Comparison of ENCODE assay signal across 11 cellular contexts in genomic region chr4:108155373-108155772, GRCh38. TPM values are rescaled to one million over a fixed set of nuclear protein-coding genes. Genes with fewer than 3 reads are reported as not detected.
DNase-seq lines count a peak whose midpoint lies in the region; ATAC-seq and TF ChIP-seq lines count a peak whose summit lies in the region.
"Had no signal": no experiment of that assay in that cellular context is flagged by ENCODE, and none has a peak within 500 bp of the region (broad histone marks: within the 10 kb centered on the region; RNA-seq: fewer than 3 reads in every experiment).

No MANE protein-coding gene starts in this region.

- peaks cover 9% of the 10 kb centered on the region for H3K36me3 ChIP-seq in CD4-positive, alpha-beta memory T cell (ENCODE audit: insufficient read depth, low read length)
- H3K36me3 ChIP-seq in HEK293 (ENCODE audit: control insufficient read depth in 2 of 2, insufficient read depth in 1 of 2, low read length in 2 of 2) (peaks cover 0 to 4% of the 10 kb centered on the region in 2 experiments; a peak in 1 of 3 replicates), kidney epithelial cell (ENCODE audit: control insufficient read depth, insufficient read depth, low read length) (no peaks in the 10 kb centered on the region)

- H3K27me3 Mint-ChIP-seq in CD4-positive, alpha-beta memory T cell, result no peaks in the 10 kb centered on the region
- no peaks in the 10 kb centered on the region for H3K27me3 Mint-ChIP-seq in activated naive CD4-positive, alpha-beta T cell treated with anti-CD3 and anti-CD28 coated beads for 36 hours (ENCODE audit: low read depth)

- peaks cover 54 to 80% (median 69%) of the 10 kb centered on the region in 4 donors for H3K4me1 Mint-ChIP-seq in CD4-positive, alpha-beta memory T cell
- H3K4me1 Mint-ChIP-seq in activated naive CD4-positive, alpha-beta T cell treated with anti-CD3 and anti-CD28 coated beads for 36 hours (ENCODE audit: low read depth), result peaks cover 77% of the 10 kb centered on the region

- H3K9me3 Mint-ChIP-seq in CD4-positive, alpha-beta memory T cell, result peaks cover 0 to 2% (median 0%) of the 10 kb centered on the region in 8 donors
- H3K9me3 Mint-ChIP-seq in activated naive CD4-positive, alpha-beta T cell treated with anti-CD3 and anti-CD28 coated beads for 36 hours, result no peaks in the 10 kb centered on the region

- H3K36me3 Mint-ChIP-seq in CD4-positive, alpha-beta memory T cell, result peaks cover 40 to 66% of the 10 kb centered on the region in 2 donors
- H3K36me3 Mint-ChIP-seq in activated naive CD4-positive, alpha-beta T cell treated with anti-CD3 and anti-CD28 coated beads for 36 hours (ENCODE audit: low read depth), result peaks cover 70% of the 10 kb centered on the region

- no peaks in the 10 kb centered on the region for H3K27me3 ChIP-seq in CD4-positive, alpha-beta memory T cell (ENCODE audit: insufficient read depth, low read length)
- no peaks in the 10 kb centered on the region for H3K27me3 ChIP-seq in kidney epithelial cell (ENCODE audit: control insufficient read depth, insufficient read depth, low read length)

- TF ChIP-seq CTCF in HEK293 (tag by site-specific recombination; IDR thresholded peaks at IDR 0.05) (no peak), kidney epithelial cell (IDR thresholded peaks at IDR 0.05; ENCODE audit: insufficient read depth, low read length, poor library complexity, severe bottlenecking) (peak; percentile 30)

- peak overlapping the region; percentile 33 to 89 (median 52) for H3K27ac Mint-ChIP-seq in CD4-positive, alpha-beta memory T cell
- peak overlapping the region; percentile 97 for H3K27ac Mint-ChIP-seq in activated naive CD4-positive, alpha-beta T cell treated with anti-CD3 and anti-CD28 coated beads for 36 hours

- CTCF ChIA-PET in CD4-positive, alpha-beta memory T cell (lab: Charles Lee; ENCODE audit: partially characterized antibody), result interaction anchor here (0.9 to 1.7 kb wide), 11 partner anchors 9 to 338 kb away, joined by 3 to 6 read pairs (median 4); partner anchors contain the start of gene LEF1
- CTCF ChIA-PET in HEK293 (lab: Yijun Ruan, JAX), result no interaction called here
- CTCF ChIA-PET in activated naive CD4-positive, alpha-beta T cell treated with anti-CD3 and anti-CD28 coated beads for 36 hours (lab: Charles Lee), result interaction anchor here (0.8 to 2.1 kb wide), 6 partner anchors 10 to 359 kb away, joined by 3 to 7 read pairs (median 4); no protein-coding TSS in a partner anchor

- ATAC-seq in HG03439 (IDR thresholded peaks at IDR 0.05; ENCODE audit: unreplicated experiment), result no peak

- POLR2A ChIA-PET in CD4-positive, alpha-beta memory T cell (lab: Charles Lee; ENCODE audit: partially characterized antibody), result interaction anchor here (0.7 to 19.9 kb wide), 5 partner anchors 9 to 417 kb away, joined by 3 to 460 read pairs (median 4); partner anchors contain the start of gene LEF1
- POLR2A ChIA-PET in HEK293 (lab: Yijun Ruan, JAX), result no interaction called here

- H3K4me1 ChIP-seq in CD4-positive, alpha-beta memory T cell (ENCODE audit: insufficient read depth, low read length), result peaks cover 100% of the 10 kb centered on the region
- no peaks in the 10 kb centered on the region for H3K4me1 ChIP-seq in HEK293 (ENCODE audit: control insufficient read depth, insufficient read depth, low read length)

- H3K4me3 ChIP-seq in CD4-positive, alpha-beta memory T cell (ENCODE audit: low read length in 2 of 2), result no peak overlapping the region
- H3K4me3 ChIP-seq in HEK293 (ENCODE audit: low read depth, low read length), result no peak overlapping the region
- no peak overlapping the region for H3K4me3 ChIP-seq in kidney epithelial cell (ENCODE audit: low read depth, low read length)

- no peaks in the 10 kb centered on the region for H3K9me3 ChIP-seq in CD4-positive, alpha-beta memory T cell (ENCODE audit: control insufficient read depth in 1 of 2, low read length in 2 of 2)
- H3K9me3 ChIP-seq in HEK293 (ENCODE audit: control insufficient read depth, insufficient read depth, low read depth, low read length), result no peaks in the 10 kb centered on the region

- H3K27ac ChIP-seq in CD4-positive, alpha-beta memory T cell (ENCODE audit: low read depth, low read length), result no peak overlapping the region
- no peak overlapping the region for H3K27ac ChIP-seq in HEK293 (ENCODE audit: extremely low read depth, low read depth, low read length)

- peak in 1 of 5 donors; percentile 56 for DNase-seq in CD4-positive, alpha-beta memory T cell
- peak; percentile 76 for DNase-seq in activated naive CD4-positive, alpha-beta T cell treated with anti-CD3 and anti-CD28 coated beads for 36 hours
- DNase-seq in kidney epithelial cell (ENCODE audit: low read depth) (no peak), CD1c-positive myeloid dendritic cell (ENCODE audit: extremely low spot score) (no peak), nucleus accumbens (lab: John Stamatoyannopoulos, UW) (no peak), cerebellar nuclear complex (lab: John Stamatoyannopoulos, UW) (no peak)
- DNase-seq: DMS79 treated with DMSO at 0.1 percent for 48 hours, Karpas-422, posterior cingulate gyrus had no signal

- intact Hi-C loops in CD4-positive, alpha-beta memory T cell (cut with micrococcal nuclease), result loop anchor here (1.0 kb wide), 2 partner anchors 8 to 125 kb away; no protein-coding TSS in a partner anchor
- intact Hi-C loops in activated naive CD4-positive, alpha-beta T cell treated with anti-CD3 and anti-CD28 coated beads for 36 hours (cut with micrococcal nuclease), result loop anchor here (5.0 kb wide), 1 partner anchor 462 kb away; no protein-coding TSS in a partner anchor

- peak overlapping the region; percentile 26 to 84 (median 72) for H3K4me3 Mint-ChIP-seq in CD4-positive, alpha-beta memory T cell
- H3K4me3 Mint-ChIP-seq in activated naive CD4-positive, alpha-beta T cell treated with anti-CD3 and anti-CD28 coated beads for 36 hours, result peak overlapping the region; percentile 75

TF ChIP-seq in HEK293, 187 proteins besides CTCF, POLR2A, EP300 and RAD21:
- TF ChIP-seq ZNF654 (tag by site-specific recombination; IDR thresholded peaks at IDR 0.05; ENCODE audit: low read depth), result peak; percentile 13; the same call in 1 of the 2 replicates
- TF ChIP-seq ZNF335 (tag by site-specific recombination; conservative IDR thresholded peaks at IDR 0.05), result no peak
- TF ChIP-seq ZFP69B (tag by site-specific recombination; IDR thresholded peaks at IDR 0.05), result no peak
- no peak for TF ChIP-seq PRDM10 (tag by site-specific recombination; IDR thresholded peaks at IDR 0.05)
- TF ChIP-seq OSR2 (tag by site-specific recombination; IDR thresholded peaks at IDR 0.05), result no peak

RNA-seq across cellular contexts. Expression of gene LEF1, which starts 13.4 kb away (rescaled TPM):
- 100 to 1,000 TPM; 363 to 382 TPM for total RNA-seq in CD4-positive, alpha-beta memory T cell
- 100 to 1,000 TPM; 307 to 399 TPM for polyA plus RNA-seq in CD4-positive, alpha-beta memory T cell
- total RNA-seq in activated naive CD4-positive, alpha-beta T cell treated with anti-CD3 and anti-CD28 coated beads for 36 hours, result 100 to 1,000 TPM; 350 to 367 TPM
- total RNA-seq in kidney epithelial cell, result 9.1 and 13.2 TPM in 2 replicates

Comparison
In these comparisons a context has a peak if more than half of its experiments do, and no peak if none do; other contexts are left out.
1. RNA of gene LEF1, which starts 13.4 kb away (total RNA-seq): 363 to 382 TPM in CD4-positive, alpha-beta memory T cell and 350 to 367 TPM in activated naive CD4-positive, alpha-beta T cell treated with anti-CD3 and anti-CD28 coated beads for 36 hours; 9.1 to 13.2 TPM in kidney epithelial cell; every median in the first group is over 10 times any median in the second.